29 cellular contexts compared by ENCODE assay signal in the genomic region with DNA sequence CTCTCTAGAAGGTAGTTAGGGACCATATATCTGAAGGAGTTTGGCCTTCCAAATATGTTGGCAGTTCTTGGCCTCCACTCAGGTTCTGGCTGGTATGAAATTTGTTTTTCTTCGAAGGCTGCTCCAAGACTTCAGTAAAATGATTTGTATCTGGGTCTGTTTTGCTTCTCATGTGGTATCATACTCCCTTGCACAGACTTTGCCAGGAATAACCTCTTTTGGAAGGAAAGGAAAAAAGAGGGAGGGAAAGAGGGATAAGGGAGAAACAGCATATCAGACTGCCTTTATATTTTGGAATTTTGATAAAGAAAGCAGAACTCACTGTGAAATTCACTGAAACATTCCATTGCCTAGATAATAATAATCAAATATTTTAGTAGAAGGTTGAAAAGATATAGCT.
"Had no signal": no experiment of that assay in that cellular context is flagged by ENCODE, and none has a peak within 500 bp of the region (broad histone marks: within the 10 kb centered on the region; RNA-seq: fewer than 3 reads in every experiment).

No MANE protein-coding gene starts in this region.

- H3K27me3 ChIP-seq: adrenal gland, ascending aorta had no signal

- H3K36me3 ChIP-seq: adrenal gland, ascending aorta had no signal

- H3K27ac ChIP-seq: adrenal gland, ascending aorta, VCaP had no signal

- H3K4me3 ChIP-seq: adrenal gland, ascending aorta had no signal

- DNase-seq: activated B cell treated with CpG ODN at 0.5 μM for 24 hours; activated CD4-positive, alpha-beta memory T cell treated with anti-CD3 and anti-CD28 coated beads for 36 hours; activated CD4-positive, alpha-beta T cell treated with anti-CD3 and anti-CD28 coated beads for 4 hours; activated CD4-positive, alpha-beta T cell treated with anti-CD3 and anti-CD28 coated beads, Interleukin-2, amount 10 ng/mL, durations not matched to agents 24 days and 14 days; activated CD4-positive, alpha-beta T cell treated with anti-CD3 and anti-CD28 coated beads, Interleukin-2, amount 50 U/mL, for 1 hour; activated CD4-positive, alpha-beta T cell treated with anti-CD3 and anti-CD28 coated beads, Interleukin-2, amount 50 U/mL, for 4 hours; activated CD4-positive, CD25-positive, alpha-beta regulatory T cell treated with anti-CD3 and anti-CD28 coated beads, Interleukin-2, amount 50 U/mL, for 72 hours; activated CD8-positive, alpha-beta memory T cell treated with anti-CD3 and anti-CD28 coated beads, Interleukin-2, amount 50 U/mL, for 4 hours; activated CD8-positive, alpha-beta T cell treated with anti-CD3 and anti-CD28 coated beads for 36 hours; activated effector memory CD4-positive, alpha-beta T cell treated with anti-CD3 and anti-CD28 coated beads, Interleukin-2, amount 50 U/mL, for 16 hours; activated gamma-delta T cell treated with Interleukin-2 at 50 U/mL for 16 hours; activated naive CD4-positive, alpha-beta T cell; activated naive CD4-positive, alpha-beta T cell treated with anti-CD3 and anti-CD28 coated beads for 36 hours; activated naive CD4-positive, alpha-beta T cell treated with anti-CD3 and anti-CD28 coated beads, Interleukin-2, amount 50 U/mL, for 16 hours; activated naive CD8-positive, alpha-beta T cell treated with anti-CD3 and anti-CD28 coated beads for 36 hours; activated T-cell treated with anti-CD3 and anti-CD28 coated beads for 4 hours; activated T-cell treated with anti-CD3 and anti-CD28 coated beads, Interleukin-2, amount 50 U/mL, for 1 hour; activated T-cell treated with anti-CD3 and anti-CD28 coated beads, Interleukin-2, amount 50 U/mL, for 4 hours; activated T-cell treated with anti-CD3 and anti-CD28 coated beads, Interleukin-2, amount 50 U/mL, for 72 hours; adrenal gland; amniotic stem cell; central memory CD4-positive, alpha-beta T cell; T-helper 1 cell; T-helper 2 cell; T-helper 9 cell had no signal

- H3K9me3 ChIP-seq: adrenal gland, ascending aorta had no signal

- H3K4me1 ChIP-seq: adrenal gland, ascending aorta had no signal

- ATAC-seq: activated CD8-positive, alpha-beta T cell treated with anti-CD3 and anti-CD28 coated beads for 36 hours; activated naive CD4-positive, alpha-beta T cell treated with anti-CD3 and anti-CD28 coated beads, Interleukin-2, amount 50 U/mL, for 72 hours; activated T-cell treated with anti-CD3 and anti-CD28 coated beads, Interleukin-2, amount 50 U/mL, for 4 hours; activated T-cell treated with anti-CD3 and anti-CD28 coated beads, Interleukin-2, amount 50 U/mL, for 72 hours; activated T-helper 17 cell treated with anti-CD3 and anti-CD28 coated beads, Interleukin-2, amount 50 U/mL, for 72 hours had no signal
